Comparison of ENCODE assay signal across 11 cellular contexts in the genomic region with DNA sequence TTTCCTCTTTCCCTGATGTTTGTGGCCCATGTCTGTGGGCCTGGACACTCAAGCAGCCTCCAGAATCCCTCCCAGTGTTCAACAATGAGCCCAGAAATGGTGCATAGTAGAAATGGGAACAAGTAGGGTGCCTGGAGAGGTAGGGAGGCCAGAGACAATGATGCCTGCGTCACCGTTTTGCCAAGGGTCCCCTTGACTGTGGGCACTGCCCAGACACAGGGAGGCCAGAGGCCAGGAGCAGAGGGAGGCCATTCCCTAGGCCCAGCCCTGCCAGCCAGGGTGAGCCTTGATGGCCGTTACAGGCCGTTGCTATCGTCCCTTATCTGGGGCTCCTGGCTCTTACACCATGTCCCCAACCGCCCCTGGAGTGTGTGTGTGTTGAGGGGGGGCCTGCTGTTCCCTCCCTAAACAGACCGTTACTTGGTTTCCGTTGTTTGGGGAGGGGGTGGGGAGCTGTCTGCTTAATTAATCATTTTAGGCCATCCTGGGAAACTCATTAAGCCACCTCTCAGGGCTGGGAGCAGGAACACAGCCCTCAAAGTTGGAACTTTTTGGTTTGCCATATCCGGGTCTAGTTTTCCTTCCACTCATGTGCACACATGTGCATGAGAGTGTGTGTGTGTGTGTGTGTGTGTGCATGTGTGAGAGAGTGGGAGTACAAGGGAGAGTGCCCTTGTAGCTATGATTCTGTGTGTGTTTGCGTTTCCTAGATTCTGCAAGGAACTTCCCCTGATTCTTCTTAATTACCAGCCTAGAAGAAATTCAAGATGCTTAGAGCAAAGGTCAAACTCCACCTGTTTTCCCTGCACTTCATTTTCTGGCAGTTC.
DNase-seq lines count a peak whose midpoint lies in the region; FAIRE-seq and TF ChIP-seq lines count a peak whose summit lies in the region.
"Had no signal": no experiment of that assay in that cellular context is flagged by ENCODE, and none has a peak within 500 bp of the region (broad histone marks: within the 10 kb centered on the region; RNA-seq: fewer than 3 reads in every experiment).

No MANE protein-coding gene starts in this region.

- TF ChIP-seq POLR2A in endothelial cell of umbilical vein (IDR thresholded peaks at IDR 0.05; ENCODE audit: low read depth, low read length) = no peak
- no peak for TF ChIP-seq POLR2A in vagina (IDR thresholded peaks at IDR 0.05)

- H3K27me3 Mint-ChIP-seq in nephron progenitor cell (ENCODE audit: low read depth, poor library complexity) = no peaks in the 10 kb centered on the region
- H3K27me3 Mint-ChIP-seq in osteocyte (ENCODE audit: unreplicated experiment) = no peaks in the 10 kb centered on the region

- peaks cover 53% of the 10 kb centered on the region for H3K4me1 ChIP-seq in endothelial cell of umbilical vein (ENCODE audit: control insufficient read depth, extremely low read depth, insufficient read depth, low read length)
- H3K4me1 ChIP-seq in vagina = peaks cover 100% of the 10 kb centered on the region

- peak; percentile 80 for FAIRE-seq in endothelial cell of umbilical vein (lab: Jason Lieb, UNC)
- FAIRE-seq: colon, keratinocyte had no signal

- H3K9me1 ChIP-seq in endothelial cell of umbilical vein (replicated peaks; ENCODE audit: control insufficient read depth, extremely low read depth, insufficient read depth, low read length) = no peaks in the 10 kb centered on the region

- no peaks in the 10 kb centered on the region for H3K27me3 ChIP-seq in endothelial cell of umbilical vein (ENCODE audit: control insufficient read depth in 2 of 2, insufficient read depth in 2 of 2, low read length in 2 of 2)
- H3K27me3 ChIP-seq in vagina = no peaks in the 10 kb centered on the region
- H3K27me3 ChIP-seq: MG63 had no signal

- no peaks in the 10 kb centered on the region for H3K79me2 ChIP-seq in endothelial cell of umbilical vein (ENCODE audit: control insufficient read depth, insufficient read depth, low read length)

- H3K9ac ChIP-seq in endothelial cell of umbilical vein (replicated peaks; ENCODE audit: extremely low read depth, insufficient read depth, low read length) = no peak overlapping the region

- TF ChIP-seq CTCF in endothelial cell of umbilical vein (IDR thresholded peaks at IDR 0.05; ENCODE audit: extremely low read depth in 1 of 2, insufficient read depth in 1 of 2, low read depth in 1 of 2, low read length in 2 of 2) (no peak), nephron progenitor cell (IDR thresholded peaks at IDR 0.05) (no peak), vagina (IDR thresholded peaks at IDR 0.05) (no peak), osteocyte (IDR thresholded peaks at IDR 0.05) (no peak)

- intact Hi-C loops in endothelial cell of umbilical vein (cut with micrococcal nuclease) = loop anchor here (1.0 kb wide), 2 partner anchors 14 to 19 kb away; no protein-coding TSS in a partner anchor
- intact Hi-C loops in vagina (cut with DNase I) = no loop called here

- H3K4me3 Mint-ChIP-seq in nephron progenitor cell (peak overlapping the region; percentile 38), osteocyte (ENCODE audit: unreplicated experiment) (no peak overlapping the region)

- H2AFZ ChIP-seq in endothelial cell of umbilical vein (ENCODE audit: low read depth, low read length) = peak overlapping the region; percentile 87

- H3K36me3 ChIP-seq in endothelial cell of umbilical vein (ENCODE audit: control insufficient read depth in 2 of 2, extremely low read depth in 1 of 2, insufficient read depth in 2 of 2, low read length in 2 of 2) (no peaks in the 10 kb centered on the region), vagina (no peaks in the 10 kb centered on the region)
- H3K36me3 ChIP-seq: MG63 had no signal

- H3K36me3 Mint-ChIP-seq in nephron progenitor cell (ENCODE audit: low read depth) (no peaks in the 10 kb centered on the region), osteocyte (ENCODE audit: unreplicated experiment) (no peaks in the 10 kb centered on the region)

- H3K27ac Mint-ChIP-seq in nephron progenitor cell = peak overlapping the region; percentile 98
- no peak overlapping the region for H3K27ac Mint-ChIP-seq in osteocyte (ENCODE audit: unreplicated experiment)

- H3K9me3 Mint-ChIP-seq in nephron progenitor cell (no peaks in the 10 kb centered on the region), osteocyte (ENCODE audit: unreplicated experiment) (no peaks in the 10 kb centered on the region)

- H3K9me3 ChIP-seq in endothelial cell of umbilical vein (replicated peaks; ENCODE audit: control insufficient read depth, insufficient read depth, low read length) (no peaks in the 10 kb centered on the region), vagina (no peaks in the 10 kb centered on the region)
- H3K9me3 ChIP-seq: MG63 had no signal

- H3K4me3 ChIP-seq in endothelial cell of umbilical vein (replicated peaks in 1 of 3; ENCODE audit: insufficient read depth in 1 of 3, low read depth in 1 of 3, low read length in 3 of 3) (no peak overlapping the region), vagina (no peak overlapping the region)
- H3K4me3 ChIP-seq: MG63 had no signal

- H3K27ac ChIP-seq in endothelial cell of umbilical vein (ENCODE audit: insufficient read depth, low read depth, low read length) (peak overlapping the region; percentile 49), vagina (peak overlapping the region; percentile 91)

- POLR2A ChIA-PET in endothelial cell of umbilical vein (lab: Charles Lee) = interaction anchor here (1.0 kb wide), 1 partner anchor 48 kb away, joined by 3 read pairs; no protein-coding TSS in a partner anchor

- DNase-seq in NCI-H82 (lab: John Stamatoyannopoulos, UW) = peak; percentile 42
- DNase-seq in NCI-H82 treated with DMSO at 0.1 percent for 48 hours (lab: John Stamatoyannopoulos, UW; ENCODE audit: unreplicated experiment) = no peak
- peak; percentile 92 for DNase-seq in endothelial cell of umbilical vein (ENCODE audit: low read depth, low spot score)
- no peak for DNase-seq in nephron progenitor cell
- DNase-seq in vagina (ENCODE audit: extremely low spot score in 2 of 2) = no peak
- DNase-seq in 8988T = no peak
- no peak for DNase-seq in AG08395 (ENCODE audit: low spot score)
- no peak for DNase-seq in osteocyte (ENCODE audit: extremely low spot score, unreplicated experiment)
- DNase-seq: MG63 had no signal

- CTCF ChIA-PET in endothelial cell of umbilical vein (lab: Charles Lee) = interaction anchor here (1.6 to 2.6 kb wide), 6 partner anchors 17 to 299 kb away, joined by 3 to 12 read pairs (median 6); a partner anchor contains a TSS

- no peak overlapping the region for H3K4me2 ChIP-seq in endothelial cell of umbilical vein (ENCODE audit: insufficient read depth, low read length)

- BruUV-seq in endothelial cell of umbilical vein (replicated peaks; lab: Mats Ljungman, UMichigan) = no TSS peak

- H3K4me1 Mint-ChIP-seq in nephron progenitor cell (peaks cover 98% of the 10 kb centered on the region), osteocyte (ENCODE audit: unreplicated experiment) (peaks cover 91% of the 10 kb centered on the region)

- no peaks in the 10 kb centered on the region for H4K20me1 ChIP-seq in endothelial cell of umbilical vein (replicated peaks; ENCODE audit: control insufficient read depth, extremely low read depth, insufficient read depth, low read length)

- dilution Hi-C loops in endothelial cell of umbilical vein (cut with MboI; ENCODE audit: extremely low pct_ligation_motif_present, low sequenced_read_pairs) = no loop called here

TF ChIP-seq in endothelial cell of umbilical vein, 7 proteins besides CTCF, POLR2A, EP300 and RAD21:
- no peak for TF ChIP-seq EZH2 (IDR thresholded peaks at IDR 0.05; ENCODE audit: borderline replicate concordance, low read depth, low read length, severe bottlenecking)
- TF ChIP-seq, protein P1, sequence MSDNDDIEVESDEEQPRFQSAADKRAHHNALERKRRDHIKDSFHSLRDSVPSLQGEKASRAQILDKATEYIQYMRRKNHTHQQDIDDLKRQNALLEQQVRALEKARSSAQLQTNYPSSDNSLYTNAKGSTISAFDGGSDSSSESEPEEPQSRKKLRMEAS (IDR thresholded peaks at IDR 0.05; ENCODE audit: insufficient read depth, insufficient read length) = peak; percentile 78
- TF ChIP-seq JUN (IDR thresholded peaks at IDR 0.05; ENCODE audit: borderline replicate concordance, insufficient read depth, insufficient read length, low read depth) = peak; percentile 35

Comparison
In these comparisons a context has a peak if more than half of its experiments do, and no peak if none do; other contexts are left out.
1. DNase-seq: peak in NCI-H82 (single experiment) and endothelial cell of umbilical vein (single experiment); none in NCI-H82 treated with DMSO at 0.1 percent for 48 hours (single experiment), nephron progenitor cell (single experiment), vagina (0 of 2), 8988T (single experiment), AG08395 (single experiment) and osteocyte (single experiment).